Comparison of ENCODE assay signal across 24 cellular contexts in genomic region chr19:33700408-33700757, GRCh38.
"Had no signal": no experiment of that assay in that cellular context is flagged by ENCODE, and none has a peak within 500 bp of the region (broad histone marks: within the 10 kb centered on the region; RNA-seq: fewer than 3 reads in every experiment).

No MANE protein-coding gene starts in this region.

- H3K9me3 Mint-ChIP-seq: activated B cell treated with CpG ODN at 0.5 μM for 24 hours; activated CD4-positive, alpha-beta T cell treated with anti-CD3 and anti-CD28 coated beads, Interleukin-2, amount 10 ng/mL, durations not matched to agents 24 days and 14 days; activated naive CD4-positive, alpha-beta T cell treated with anti-CD3 and anti-CD28 coated beads for 36 hours; activated T-cell treated with anti-CD3 and anti-CD28 coated beads, Interleukin-2, amount 50 U/mL, for 24 hours; activated T-helper 1 cell treated with anti-CD3 and anti-CD28 coated beads, Interleukin-12 subunit alpha, Interleukin-12 subunit beta, Interleukin-2, Interleukin-4 antibody, amounts not matched to agents 30 ng/mL and 10 ng/mL and 1 ng/mL, durations not matched to agents 14 hours and 24 hours and 36 hours; T-helper 1 cell treated with Interleukin-12 subunit alpha and Interleukin-12 subunit beta and Interleukin-4 antibody, amounts not matched to agents 30 μg/mL and 1 μg/mL, for 36 hours had no signal

- H3K9me3 ChIP-seq: SJCRH30 had no signal

- H3K4me3 Mint-ChIP-seq: activated B cell treated with CpG ODN at 0.5 μM for 24 hours; activated CD4-positive, alpha-beta T cell treated with anti-CD3 and anti-CD28 coated beads, Interleukin-2, amount 10 ng/mL, durations not matched to agents 24 days and 14 days; activated CD8-positive, alpha-beta memory T cell treated with anti-CD3 and anti-CD28 coated beads, Interleukin-2, amount 10 ng/mL, durations not matched to agents 7 days and 5 days; activated naive CD4-positive, alpha-beta T cell treated with anti-CD3 and anti-CD28 coated beads for 36 hours; activated naive CD8-positive, alpha-beta T cell; activated T-cell treated with anti-CD3 and anti-CD28 coated beads, Interleukin-2, amount 50 U/mL, for 24 hours; activated T-helper 1 cell treated with anti-CD3 and anti-CD28 coated beads, Interleukin-12 subunit alpha, Interleukin-12 subunit beta, Interleukin-2, Interleukin-4 antibody, amounts not matched to agents 30 ng/mL and 10 ng/mL and 1 ng/mL, durations not matched to agents 14 hours and 24 hours and 36 hours; T-helper 1 cell treated with Interleukin-12 subunit alpha and Interleukin-12 subunit beta and Interleukin-4 antibody, amounts not matched to agents 30 μg/mL and 1 μg/mL, for 36 hours had no signal

- H3K36me3 Mint-ChIP-seq: activated CD8-positive, alpha-beta memory T cell treated with anti-CD3 and anti-CD28 coated beads, Interleukin-2, amount 10 ng/mL, durations not matched to agents 7 days and 5 days; activated naive CD8-positive, alpha-beta T cell had no signal

- H3K27me3 ChIP-seq: brain microvascular endothelial cell, cardiac muscle cell, SJCRH30 had no signal

- DNase-seq: activated B cell treated with CpG ODN at 0.5 μM for 24 hours; activated CD4-positive, alpha-beta T cell treated with anti-CD3 and anti-CD28 coated beads for 1 hour; activated CD4-positive, alpha-beta T cell treated with anti-CD3 and anti-CD28 coated beads, Interleukin-2, amount 10 ng/mL, durations not matched to agents 24 days and 14 days; activated CD4-positive, alpha-beta T cell treated with anti-CD3 and anti-CD28 coated beads, Interleukin-2, amount 50 U/mL, for 48 hours; activated CD8-positive, alpha-beta memory T cell treated with anti-CD3 and anti-CD28 coated beads, Interleukin-2, amount 10 ng/mL, durations not matched to agents 7 days and 5 days; activated gamma-delta T cell; activated naive CD4-positive, alpha-beta T cell treated with anti-CD3 and anti-CD28 coated beads for 36 hours; activated T-cell treated with anti-CD3 and anti-CD28 coated beads, Interleukin-2, amount 50 U/mL, for 24 hours; brain microvascular endothelial cell; MM.1S; NCI-H1105; NCI-H1436; NCI-H1694 treated with DMSO at 0.1 percent for 48 hours; NCI-H2029 treated with DMSO at 0.1 percent for 48 hours; NCI-H345; NCI-H510A; NCI-H526 treated with DMSO at 0.1 percent for 48 hours; NCI-H82; Right ventricle myocardium superior; SJCRH30 had no signal

- H3K36me3 ChIP-seq: brain microvascular endothelial cell, cardiac muscle cell, SJCRH30 had no signal

- H3K4me1 ChIP-seq: SJCRH30 had no signal

- H3K27ac ChIP-seq: brain microvascular endothelial cell, cardiac muscle cell, SJCRH30 had no signal

- H3K4me1 Mint-ChIP-seq: activated B cell treated with CpG ODN at 0.5 μM for 24 hours; activated CD4-positive, alpha-beta T cell treated with anti-CD3 and anti-CD28 coated beads, Interleukin-2, amount 10 ng/mL, durations not matched to agents 24 days and 14 days; activated CD8-positive, alpha-beta memory T cell treated with anti-CD3 and anti-CD28 coated beads, Interleukin-2, amount 10 ng/mL, durations not matched to agents 7 days and 5 days had no signal

- H3K27me3 Mint-ChIP-seq: activated B cell treated with CpG ODN at 0.5 μM for 24 hours; activated CD4-positive, alpha-beta T cell treated with anti-CD3 and anti-CD28 coated beads, Interleukin-2, amount 10 ng/mL, durations not matched to agents 24 days and 14 days; activated CD8-positive, alpha-beta memory T cell treated with anti-CD3 and anti-CD28 coated beads, Interleukin-2, amount 10 ng/mL, durations not matched to agents 7 days and 5 days had no signal

- H3K4me3 ChIP-seq: cardiac muscle cell, SJCRH30 had no signal

- H3K27ac Mint-ChIP-seq: activated B cell treated with CpG ODN at 0.5 μM for 24 hours; activated CD4-positive, alpha-beta T cell treated with anti-CD3 and anti-CD28 coated beads, Interleukin-2, amount 10 ng/mL, durations not matched to agents 24 days and 14 days; activated CD8-positive, alpha-beta memory T cell treated with anti-CD3 and anti-CD28 coated beads, Interleukin-2, amount 10 ng/mL, durations not matched to agents 7 days and 5 days; activated naive CD4-positive, alpha-beta T cell treated with anti-CD3 and anti-CD28 coated beads for 36 hours; activated naive CD8-positive, alpha-beta T cell; activated T-cell treated with anti-CD3 and anti-CD28 coated beads, Interleukin-2, amount 50 U/mL, for 24 hours; activated T-helper 1 cell treated with anti-CD3 and anti-CD28 coated beads, Interleukin-12 subunit alpha, Interleukin-12 subunit beta, Interleukin-2, Interleukin-4 antibody, amounts not matched to agents 30 ng/mL and 10 ng/mL and 1 ng/mL, durations not matched to agents 14 hours and 24 hours and 36 hours; T-helper 1 cell treated with Interleukin-12 subunit alpha and Interleukin-12 subunit beta and Interleukin-4 antibody, amounts not matched to agents 30 μg/mL and 1 μg/mL, for 36 hours had no signal
